26 cellular contexts compared by ENCODE assay signal in genomic region chr5:3394046-3394597, GRCh38.
DNase-seq lines count a peak whose midpoint lies in the region; ATAC-seq and TF ChIP-seq lines count a peak whose summit lies in the region.
"Had no signal": no experiment of that assay in that cellular context is flagged by ENCODE, and none has a peak within 500 bp of the region (broad histone marks: within the 10 kb centered on the region; RNA-seq: fewer than 3 reads in every experiment).

No MANE protein-coding gene starts in this region.

- no peak for ATAC-seq in HG02885 (IDR thresholded peaks at IDR 0.05; ENCODE audit: poor library complexity, unreplicated experiment)
- ATAC-seq in WTC11 = no peak
- ATAC-seq: activated naive CD8-positive, alpha-beta T cell treated with anti-CD3 and anti-CD28 coated beads, Interleukin-2, amount 50 U/mL, for 24 hours; lower lobe of right lung; sciatic nerve had no signal

- no peak for TF ChIP-seq POLR2A in esophagus squamous epithelium (IDR thresholded peaks at IDR 0.05)

- H3K36me3 Mint-ChIP-seq in WTC11 = peaks cover 2% of the 10 kb centered on the region; the same call in 1 of the 2 replicates

- no peak overlapping the region for H3K4me3 Mint-ChIP-seq in WTC11
- H3K4me3 Mint-ChIP-seq: activated naive CD8-positive, alpha-beta T cell treated with anti-CD3 and anti-CD28 coated beads, Interleukin-2, amount 50 U/mL, for 24 hours; B cell; H9 had no signal

- H3K9me3 ChIP-seq in esophagus squamous epithelium = peaks cover 0 to 6% (median 0%) of the 10 kb centered on the region in 3 donors

- CTCF ChIA-PET in WTC11 (lab: Charles Lee) = no interaction called here

- POLR2A ChIA-PET in WTC11 (lab: Charles Lee) = interaction anchor here (0.9 kb wide), 1 partner anchor 116 kb away, joined by 3 read pairs; no protein-coding TSS in a partner anchor

- H3K27me3 Mint-ChIP-seq in WTC11 (ENCODE audit: low read depth) = no peaks in the 10 kb centered on the region
- H3K27me3 Mint-ChIP-seq: activated naive CD8-positive, alpha-beta T cell treated with anti-CD3 and anti-CD28 coated beads, Interleukin-2, amount 50 U/mL, for 24 hours; B cell had no signal

- H3K27ac Mint-ChIP-seq in WTC11 = no peak overlapping the region
- H3K27ac Mint-ChIP-seq: activated naive CD8-positive, alpha-beta T cell treated with anti-CD3 and anti-CD28 coated beads, Interleukin-2, amount 50 U/mL, for 24 hours; B cell; H9 had no signal

- no peak for TF ChIP-seq CTCF in WTC11 (IDR thresholded peaks at IDR 0.05)
- TF ChIP-seq CTCF in esophagus squamous epithelium (IDR thresholded peaks at IDR 0.05) = no peak

- H3K27me3 ChIP-seq in esophagus squamous epithelium = no peaks in the 10 kb centered on the region

- peaks cover 11% of the 10 kb centered on the region for H3K9me3 Mint-ChIP-seq in WTC11

- no peaks in the 10 kb centered on the region for H3K36me3 ChIP-seq in esophagus squamous epithelium
- H3K36me3 ChIP-seq: lower lobe of right lung had no signal

- intact Hi-C loops in esophagus squamous epithelium (cut with DNase I) = no loop called here

- peaks cover 17% of the 10 kb centered on the region for H3K4me1 Mint-ChIP-seq in WTC11
- H3K4me1 Mint-ChIP-seq: activated naive CD8-positive, alpha-beta T cell treated with anti-CD3 and anti-CD28 coated beads, Interleukin-2, amount 50 U/mL, for 24 hours; B cell had no signal

- no peak overlapping the region for H3K4me3 ChIP-seq in esophagus squamous epithelium
- H3K4me3 ChIP-seq: lower lobe of right lung had no signal

- no peak overlapping the region for H3K27ac ChIP-seq in esophagus squamous epithelium
- H3K27ac ChIP-seq: lower lobe of right lung had no signal

- WGBS in esophagus squamous epithelium, 2 donors = 75 to 78% methylated on average over 14 to 17 of the region's 17 CpGs

- DNase-seq in NCI-H2029 (lab: John Stamatoyannopoulos, UW) = peak; percentile 58
- no peak for DNase-seq in NCI-H2029 treated with DMSO at 0.1 percent for 48 hours (lab: John Stamatoyannopoulos, UW)
- DNase-seq in NCI-H1417 treated with DMSO at 0.1 percent for 48 hours (lab: John Stamatoyannopoulos, UW) = peak; percentile 37
- peak; percentile 69 to 88 for DNase-seq in NCI-H526 (lab: John Stamatoyannopoulos, UW)
- DNase-seq in left kidney (ENCODE audit: low read depth, low spot score) = peak; percentile 45
- DNase-seq in WTC11 (ENCODE audit: low spot score) = no peak
- DNase-seq in esophagus squamous epithelium (lab: John Stamatoyannopoulos, UW) = no peak
- DNase-seq: 8988T; activated CD4-positive, alpha-beta T cell treated with anti-CD3 and anti-CD28 coated beads, Interleukin-2, amount 50 U/mL, for 1 hour; activated CD8-positive, alpha-beta memory T cell treated with anti-CD3 and anti-CD28 coated beads, Interleukin-2, amount 50 U/mL, for 4 hours; activated effector memory CD4-positive, alpha-beta T cell treated with Interleukin-2 at 50 U/mL for 16 hours; activated naive CD8-positive, alpha-beta T cell treated with anti-CD3 and anti-CD28 coated beads, Interleukin-2, amount 50 U/mL, for 24 hours; COR-L47; cortex of kidney; H9; hippocampal formation; KG1; lower lobe of right lung; NCI-H510A; nucleus accumbens; stimulated activated CD4-positive, alpha-beta T cell treated with anti-CD3 and anti-CD28 coated beads, Interleukin-15, amount 100 ng/mL, for 24 hours; substantia nigra; T-helper 1 cell had no signal

- no peaks in the 10 kb centered on the region for H3K4me1 ChIP-seq in esophagus squamous epithelium
- H3K4me1 ChIP-seq: lower lobe of right lung had no signal

TF ChIP-seq in WTC11, 78 proteins besides CTCF, POLR2A, EP300 and RAD21:
- TF ChIP-seq NFATC4 (CRISPR knock-in tag; IDR thresholded peaks at IDR 0.05) (no peak), GRHL2 (CRISPR knock-in tag; IDR thresholded peaks at IDR 0.05; ENCODE audit: insufficient replicate concordance, severe bottlenecking) (no peak), SOX15 (CRISPR knock-in tag; IDR thresholded peaks at IDR 0.05) (no peak), AFF4 (CRISPR knock-in tag; IDR thresholded peaks at IDR 0.05; ENCODE audit: borderline replicate concordance) (no peak), ATF3 (CRISPR knock-in tag; conservative IDR thresholded peaks at IDR 0.05) (no peak), KAT7 (CRISPR knock-in tag; IDR thresholded peaks at IDR 0.05; ENCODE audit: borderline replicate concordance) (no peak), TEAD1 (CRISPR knock-in tag; IDR thresholded peaks at IDR 0.05) (no peak), FOXP4 (CRISPR knock-in tag; IDR thresholded peaks at IDR 0.05) (no peak), RELA (CRISPR knock-in tag; IDR thresholded peaks at IDR 0.05; ENCODE audit: borderline replicate concordance) (no peak), CREM (CRISPR knock-in tag; IDR thresholded peaks at IDR 0.05) (no peak), GABPB1 (CRISPR knock-in tag; IDR thresholded peaks at IDR 0.05) (no peak), PRRX2 (CRISPR knock-in tag; IDR thresholded peaks at IDR 0.05) (no peak)

Comparison
In these comparisons a context has a peak if more than half of its experiments do, and no peak if none do; other contexts are left out.
1. DNase-seq: peak in NCI-H2029 (single experiment), NCI-H1417 treated with DMSO at 0.1 percent for 48 hours (single experiment), NCI-H526 (2 of 2) and left kidney (single experiment); none in NCI-H2029 treated with DMSO at 0.1 percent for 48 hours (single experiment), WTC11 (single experiment) and esophagus squamous epithelium (single experiment).